8 cellular contexts compared by ENCODE assay signal in the genomic region with DNA sequence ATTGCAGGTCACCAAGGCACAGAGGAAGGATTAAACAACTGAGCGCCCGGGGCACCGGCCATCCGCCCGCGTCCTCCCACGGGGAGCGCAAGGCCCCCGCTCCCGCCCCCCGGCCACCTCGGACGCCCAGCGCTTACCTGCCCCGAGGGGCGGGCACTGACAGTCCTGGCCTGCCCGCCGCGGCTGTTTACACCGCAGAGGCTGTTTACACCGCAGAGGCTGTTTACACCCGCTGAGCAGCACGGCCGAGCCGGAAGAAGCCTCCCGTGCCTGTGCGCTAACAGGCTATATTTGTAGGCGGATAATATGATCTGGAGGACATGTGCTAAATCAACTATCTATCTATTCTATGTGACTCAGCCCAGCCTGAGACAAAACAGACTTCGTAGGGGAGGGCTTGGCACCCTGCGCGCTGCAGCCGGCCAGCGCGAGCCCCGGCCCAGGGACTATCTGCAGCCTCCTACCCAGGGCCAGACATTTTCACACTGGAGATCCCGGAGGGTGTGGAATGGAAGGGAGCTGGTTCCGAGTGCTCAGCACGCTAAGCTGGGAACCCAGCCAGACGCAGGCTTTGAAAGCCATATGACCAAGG. TPM values are rescaled to one million over a fixed set of nuclear protein-coding genes. Genes with fewer than 3 reads are reported as not detected.
DNase-seq lines count a peak whose midpoint lies in the region; ATAC-seq, FAIRE-seq and TF ChIP-seq lines count a peak whose summit lies in the region.

A gene with protein sequence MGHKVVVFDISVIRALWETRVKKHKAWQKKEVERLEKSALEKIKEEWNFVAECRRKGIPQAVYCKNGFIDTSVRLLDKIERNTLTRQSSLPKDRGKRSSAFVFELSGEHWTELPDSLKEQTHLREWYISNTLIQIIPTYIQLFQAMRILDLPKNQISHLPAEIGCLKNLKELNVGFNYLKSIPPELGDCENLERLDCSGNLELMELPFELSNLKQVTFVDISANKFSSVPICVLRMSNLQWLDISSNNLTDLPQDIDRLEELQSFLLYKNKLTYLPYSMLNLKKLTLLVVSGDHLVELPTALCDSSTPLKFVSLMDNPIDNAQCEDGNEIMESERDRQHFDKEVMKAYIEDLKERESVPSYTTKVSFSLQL (minus strand): TSS at position 263 of the 592 bp plus-strand sequence. CDS start 14,711 bp downstream, outside the sequence.

- no peaks in the 10 kb centered on the region for H3K4me1 Mint-ChIP-seq in Caco-2 (ENCODE audit: low read depth, unreplicated experiment)

- peak within 1 kb of the TSS; percentile 53 for H2AFZ ChIP-seq in K562 (ENCODE audit: low read depth, low read length)

- H3K36me3 ChIP-seq in Caco-2 (ENCODE audit: control insufficient read depth, insufficient read depth, low read length) (no peaks in the 10 kb centered on the region), K562 (ENCODE audit: control insufficient read depth, insufficient read depth, low read length) (no peaks in the 10 kb centered on the region), iPS-15b (ENCODE audit: control insufficient read depth, insufficient read depth, low read length) (no peaks in the 10 kb centered on the region), sigmoid colon (no peaks in the 10 kb centered on the region)

- H3K36me3 Mint-ChIP-seq in Caco-2 (ENCODE audit: insufficient read depth, unreplicated experiment), result no peaks in the 10 kb centered on the region

- DNase-seq in Caco-2, result no peak
- peak in 1 of 4 experiments; percentile 30 for DNase-seq in K562 (ENCODE audit: extremely low read depth in 1 of 4, low spot score in 3 of 4)
- DNase-seq in sigmoid colon, result peak; percentile 74
- no peak for DNase-seq in GOT3 (lab: John Stamatoyannopoulos, UW)
- DNase-seq in SIG-M5 treated with dmso at 0.1 percent for 504 hours (lab: John Stamatoyannopoulos, UW; ENCODE audit: unreplicated experiment), result no peak

- peak within 1 kb of the TSS; percentile 15 for H3K4me3 ChIP-seq in Caco-2 (ENCODE audit: low read depth, low read length)
- peak within 1 kb of the TSS; percentile 14; the same call in 1 of the 2 replicates for H3K4me3 ChIP-seq in K562
- peak within 1 kb of the TSS; percentile 73 for H3K4me3 ChIP-seq in iPS-15b (ENCODE audit: low read depth, low read length)
- peak within 1 kb of the TSS; percentile 44 to 79 (median 64) for H3K4me3 ChIP-seq in sigmoid colon

- H3K9me3 ChIP-seq in Caco-2 (no peaks in the 10 kb centered on the region), K562 (replicated peaks; ENCODE audit: control insufficient read depth, insufficient read depth, low read depth, low read length) (no peaks in the 10 kb centered on the region), iPS-15b (ENCODE audit: control insufficient read depth, insufficient read depth, low read length) (no peaks in the 10 kb centered on the region), sigmoid colon (no peaks in the 10 kb centered on the region)

- WGBS in K562 (ENCODE audit: insufficient coverage, low coverage, missing lambda C conversion rate), result 20% methylated on average over 39 of the region's 39 CpGs
- 1 to 4% methylated on average over 39 of the region's 39 CpGs for WGBS in sigmoid colon, 2 donors

- no peak for TF ChIP-seq EP300 in K562 (IDR thresholded peaks at IDR 0.05; ENCODE audit: low read length)
- TF ChIP-seq EP300 in sigmoid colon (IDR thresholded peaks at IDR 0.05), result no peak

- H3K4me2 ChIP-seq in K562 (ENCODE audit: insufficient read depth, low read length), result peak within 1 kb of the TSS; percentile 32

- no peaks in the 10 kb centered on the region for H3K27me3 Mint-ChIP-seq in Caco-2 (ENCODE audit: insufficient read depth, unreplicated experiment)

- no peaks in the 10 kb centered on the region for H3K9me1 ChIP-seq in K562 (ENCODE audit: control insufficient read depth, insufficient read depth, low read length)

- H3K9ac ChIP-seq in K562 (ENCODE audit: insufficient read depth in 1 of 2, low read depth in 2 of 2, low read length in 2 of 2) (peak within 1 kb of the TSS in 1 of 2 experiments; percentile 78; a peak in 2 of 4 replicates), iPS-15b (ENCODE audit: low read depth, low read length) (no peak within 1 kb of the TSS)

- no peaks in the 10 kb centered on the region for H3K9me3 Mint-ChIP-seq in Caco-2 (ENCODE audit: unreplicated experiment)

- CTCF ChIA-PET in Caco-2 (lab: Charles Lee) (no interaction called here), K562 (lab: Yijun Ruan, JAX; ENCODE audit: low intra/inter-chr PET ratio) (no interaction called here)

- in situ Hi-C loops in K562 (cut with MboI), result no loop called here

- TF ChIP-seq CTCF in Caco-2 (IDR thresholded peaks at IDR 0.05; ENCODE audit: insufficient read depth in 1 of 2, low read depth in 1 of 2, low read length in 1 of 2, severe bottlenecking in 1 of 2, unreplicated experiment in 1 of 2) (no peak), K562 (IDR thresholded peaks at IDR 0.05 in 2 of 3, conservative IDR thresholded peaks at IDR 0.05 in 1 of 3; ENCODE audit: insufficient read depth in 2 of 3, low read depth in 1 of 3, low read length in 3 of 3) (no peak), sigmoid colon (IDR thresholded peaks at IDR 0.05) (no peak)

- H3K27ac ChIP-seq in K562 (ENCODE audit: extremely low read depth, low read depth, low read length) (no peak within 1 kb of the TSS), sigmoid colon (peak within 1 kb of the TSS in 3 of 4 donors; percentile 63 to 88 (median 77))

- TF ChIP-seq POLR2A in K562 (conservative IDR thresholded peaks at IDR 0.05) (no peak), sigmoid colon (IDR thresholded peaks at IDR 0.05) (no peak)

- no peak within 1 kb of the TSS for H3K27ac Mint-ChIP-seq in Caco-2 (ENCODE audit: unreplicated experiment)

- POLR2A ChIA-PET in Caco-2 (lab: Charles Lee) (no interaction called here), K562 (lab: Yijun Ruan, JAX) (no interaction called here)

- peak; percentile 74 for ATAC-seq in K562
- ATAC-seq in HG03378 (IDR thresholded peaks at IDR 0.05; ENCODE audit: unreplicated experiment), result no peak

- H4K20me1 ChIP-seq in K562 (replicated peaks; ENCODE audit: control insufficient read depth, insufficient read depth, low read length), result no peaks in the 10 kb centered on the region

- intact Hi-C loops in Caco-2 (cut with micrococcal nuclease; ENCODE audit: unreplicated experiment) (no loop called here), K562 (cut with micrococcal nuclease) (no loop called here), sigmoid colon (cut with DNase I) (no loop called here)

- H3K4me3 Mint-ChIP-seq in Caco-2 (ENCODE audit: unreplicated experiment), result peak within 1 kb of the TSS; percentile 62

- no peaks in the 10 kb centered on the region for H3K79me2 ChIP-seq in K562 (ENCODE audit: control insufficient read depth, insufficient read depth, low read length)

- H3K4me1 ChIP-seq in Caco-2, result no peaks in the 10 kb centered on the region
- H3K4me1 ChIP-seq in K562 (replicated peaks in 1 of 2; ENCODE audit: control insufficient read depth in 2 of 2, insufficient read depth in 2 of 2, low read length in 2 of 2), result peaks cover 0 to 11% of the 10 kb centered on the region in 2 experiments; a peak in 4 of 5 replicates
- peaks cover 13% of the 10 kb centered on the region for H3K4me1 ChIP-seq in iPS-15b (ENCODE audit: control insufficient read depth, insufficient read depth, low read length)
- H3K4me1 ChIP-seq in sigmoid colon, result peaks cover 0 to 19% (median 11%) of the 10 kb centered on the region in 4 donors

- FAIRE-seq in K562 (lab: Jason Lieb, UNC), result no peak

- TF ChIP-seq RAD21 in K562 (CRISPR knock-in tag; conservative IDR thresholded peaks at IDR 0.05 in 1 of 2, IDR thresholded peaks at IDR 0.05 in 1 of 2), result no peak

- BruUV-seq in Caco-2 (replicated peaks; lab: Mats Ljungman, UMichigan), result no TSS peak
- BruUV-seq in K562 (replicated peaks; lab: Mats Ljungman, UMichigan), result no TSS peak

- H3K27me3 ChIP-seq in Caco-2 (replicated peaks; ENCODE audit: control insufficient read depth, insufficient read depth, low read length) (no peaks in the 10 kb centered on the region), K562 (ENCODE audit: control insufficient read depth in 2 of 2, insufficient read depth in 2 of 2, low read length in 2 of 2) (peaks cover 19 to 29% of the 10 kb centered on the region in 2 experiments), iPS-15b (ENCODE audit: control insufficient read depth, insufficient read depth, low read length) (no peaks in the 10 kb centered on the region), sigmoid colon (no peaks in the 10 kb centered on the region)

TF ChIP-seq in PFSK-1, 5 proteins besides CTCF, POLR2A, EP300 and RAD21 (continues in another document):
- TF ChIP-seq POLR2AphosphoS5 (IDR thresholded peaks at IDR 0.05; ENCODE audit: low read depth, low read length) (no peak), FOXP2 (optimal IDR thresholded peaks at IDR 0.05; ENCODE audit: borderline replicate concordance, extremely low read depth, extremely low read length, insufficient read depth) (peak; percentile 96)

TF ChIP-seq in K562, 482 proteins besides CTCF, POLR2A, EP300 and RAD21 (continues in another document):
- TF ChIP-seq PHF8 (IDR thresholded peaks at IDR 0.05; ENCODE audit: borderline replicate concordance, low read length), result no peak
- TF ChIP-seq FOXA3 (CRISPR knock-in tag; conservative IDR thresholded peaks at IDR 0.05 in 1 of 2, IDR thresholded peaks at IDR 0.05 in 1 of 2), result peak in 1 of 2 experiments; percentile 25; a peak in 1 of 4 replicates
- TF ChIP-seq FOXJ2 (tag; IDR thresholded peaks at IDR 0.05), result peak; percentile 44; the same call in 1 of the 2 replicates

RNA-seq across cellular contexts. Expression of the gene that starts here (rescaled TPM):
- total RNA-seq in Caco-2 (2022) (0.21 and 0.27 TPM in 2 replicates), K562 (2014; rRNA removed) (not detected in 2 replicates), K562 (2014; rRNA removed; fragmentation: Illumina TruSeq; extraction: Trizol) (not detected in 2 replicates), K562 (2015; rRNA removed; fragmentation: Illumina TruSeq; extraction: Trizol) (0.04 TPM in 1 of 2 replicates, not detected in the other), K562 (2021) (not detected in 2 replicates), sigmoid colon (10 to 100 TPM in 1 of 4 donors, 1 to 10 TPM in 3; 3.6 to 11.1 (median 5.8) TPM)
- not detected for polyA plus RNA-seq in PFSK-1 (2012; ENCODE audit: insufficient read length, low read depth)
- not detected in 2 replicates for total RNA-seq in K562 (2011; cell fraction: chromatin; rRNA removed; ENCODE audit: low replicate concordance)
- total RNA-seq in K562 (2011; cell fraction: nucleolus; rRNA removed), result not detected in 2 replicates
- total RNA-seq in K562 (2011; cell fraction: nucleoplasm; rRNA removed), result not detected in 2 replicates
- polyA plus RNA-seq in K562 (2011; rRNA removed) (0.04 and 0.07 TPM in 2 replicates), K562 (2014; fragmentation: Illumina TruSeq; extraction: Trizol) (0.01 TPM in 1 of 2 replicates, not detected in the other), K562 (2014; fragmentation: Nextera tagmentation; extraction: Ambion mirVana) (under 1 TPM in 1 of 2 experiments, not detected in 1; 0.04 TPM), K562 (2014; rRNA removed) (0.01 TPM in 1 of 2 replicates, not detected in the other), sigmoid colon (1 to 10 TPM in 1 of 3 donors, under 1 TPM in 2; 0.46 to 2.4 (median 0.69) TPM)
- not detected in 2 replicates for polyA plus RNA-seq in K562 (2011; cell fraction: cytosol; rRNA removed)
- not detected in 2 replicates for polyA plus RNA-seq in K562 (2011; cell fraction: nucleus; rRNA removed)
- polyA plus RNA-seq in K562 (2012), result 0.03 and 0.17 TPM in 2 replicates
- not detected in 2 replicates for polyA minus RNA-seq in K562 (2011; rRNA and poly(A)+ RNA removed)
- polyA minus RNA-seq in K562 (2011; cell fraction: cytosol; rRNA and poly(A)+ RNA removed), result not detected in 2 replicates
- polyA minus RNA-seq in K562 (2011; cell fraction: nucleus; rRNA and poly(A)+ RNA removed), result not detected in 2 replicates

Comparison
In these comparisons a context has a peak if more than half of its experiments do, and no peak if none do; other contexts are left out.
1. Peak in ATAC-seq, H3K4me3 ChIP-seq and H3K4me2 ChIP-seq in K562; RNA of the gene not detected or under 1 TPM.
2. H3K4me3 ChIP-seq: peak in every context shown above with its lines; median percentile 73 in iPS-15b; 64 in sigmoid colon; 15 in Caco-2; 14 in K562.